ENCODE assay signal across 8 cellular contexts in the genomic region with DNA sequence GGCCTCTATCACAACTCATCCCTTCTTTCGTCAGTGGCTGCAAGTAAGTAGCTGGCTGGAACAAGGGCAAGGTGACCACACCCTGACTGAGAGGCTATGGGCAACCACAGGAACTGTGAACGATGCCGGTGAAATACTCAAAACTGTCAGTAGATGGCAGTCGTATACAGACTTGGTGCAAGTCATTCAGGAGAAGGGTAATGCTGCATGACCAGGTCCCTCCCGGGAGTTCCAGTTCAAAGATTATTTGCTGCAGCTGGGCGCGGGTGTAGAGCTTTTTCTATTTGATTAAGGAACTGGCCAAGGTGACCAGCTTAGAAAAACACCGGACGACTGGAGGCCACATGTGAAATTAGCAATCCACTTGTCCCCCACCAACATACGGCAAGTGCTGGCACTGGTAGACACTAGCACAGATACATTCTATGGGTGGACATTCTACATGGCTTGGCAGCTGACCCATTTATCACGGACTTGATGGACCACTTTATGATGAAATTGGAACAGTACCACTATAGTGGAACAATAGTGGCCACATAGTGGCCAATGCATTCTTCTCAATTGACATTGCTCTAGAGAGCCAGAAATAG.
DNase-seq lines count a peak whose midpoint lies in the region; ATAC-seq, FAIRE-seq and TF ChIP-seq lines count a peak whose summit lies in the region.

No MANE protein-coding gene starts in this region.

- FAIRE-seq in K562 (lab: Jason Lieb, UNC), result peak; percentile 74

- H3K27ac Mint-ChIP-seq in activated CD8-positive, alpha-beta memory T cell treated with anti-CD3 and anti-CD28 coated beads, Interleukin-2, amount 10 ng/mL, durations not matched to agents 7 days and 5 days, result no peak overlapping the region

- H3K27ac ChIP-seq in K562 (ENCODE audit: extremely low read depth, low read depth, low read length) (no peak overlapping the region), tibial nerve (no peak overlapping the region)

- no TSS peak for BruUV-seq in K562 (replicated peaks; lab: Mats Ljungman, UMichigan)

- no peaks in the 10 kb centered on the region for H3K4me1 Mint-ChIP-seq in activated CD8-positive, alpha-beta memory T cell treated with anti-CD3 and anti-CD28 coated beads, Interleukin-2, amount 10 ng/mL, durations not matched to agents 7 days and 5 days

- H3K9me3 ChIP-seq in K562 (replicated peaks; ENCODE audit: control insufficient read depth, insufficient read depth, low read depth, low read length) (0 out of 2 replicates have a peak, but pooled peaks cover 2% of the 10 kb centered on the region), tibial nerve (no peaks in the 10 kb centered on the region)

- no peak for TF ChIP-seq EP300 in K562 (IDR thresholded peaks at IDR 0.05; ENCODE audit: low read length)
- no peak for TF ChIP-seq EP300 in tibial nerve (IDR thresholded peaks at IDR 0.05)

- 7% methylated on average over 9 of the region's 11 CpGs for WGBS in K562 (ENCODE audit: insufficient coverage, low coverage, missing lambda C conversion rate)
- WGBS in tibial nerve, 2 donors, result 57 to 63% methylated on average over 11 of the region's 11 CpGs

- TF ChIP-seq POLR2A in K562 (conservative IDR thresholded peaks at IDR 0.05) (no peak), tibial nerve (IDR thresholded peaks at IDR 0.05) (no peak)

- in situ Hi-C loops in K562 (cut with MboI), result no loop called here

- ATAC-seq in activated CD8-positive, alpha-beta memory T cell treated with anti-CD3 and anti-CD28 coated beads, Interleukin-2, amount 10 ng/mL, durations not matched to agents 7 days and 5 days, result peak; percentile 47
- peak; percentile 98 for ATAC-seq in GM21515 (IDR thresholded peaks at IDR 0.05; ENCODE audit: unreplicated experiment)
- ATAC-seq in HG03558 (IDR thresholded peaks at IDR 0.05; ENCODE audit: extremely low read depth, unreplicated experiment), result peak; percentile 97
- peak; percentile 85 for ATAC-seq in K562

- H3K9ac ChIP-seq in K562 (ENCODE audit: insufficient read depth in 1 of 2, low read depth in 2 of 2, low read length in 2 of 2), result no peak overlapping the region

- no peak overlapping the region for H3K4me2 ChIP-seq in K562 (ENCODE audit: insufficient read depth, low read length)

- H3K27me3 ChIP-seq in K562 (ENCODE audit: control insufficient read depth in 2 of 2, insufficient read depth in 2 of 2, low read length in 2 of 2) (no peaks in the 10 kb centered on the region), tibial nerve (no peaks in the 10 kb centered on the region)

- intact Hi-C loops in K562 (cut with micrococcal nuclease), result loop anchor here (10.0 kb wide), 1 partner anchor 1916 kb away; no protein-coding TSS in a partner anchor

- no peak overlapping the region for H2AFZ ChIP-seq in K562 (ENCODE audit: low read depth, low read length)

- no peak overlapping the region for H3K4me3 ChIP-seq in K562
- H3K4me3 ChIP-seq in tibial nerve, result no peak overlapping the region

- TF ChIP-seq RAD21 in K562 (CRISPR knock-in tag; conservative IDR thresholded peaks at IDR 0.05 in 1 of 2, IDR thresholded peaks at IDR 0.05 in 1 of 2), result peak; percentile 75 to 80

- H3K79me2 ChIP-seq in K562 (ENCODE audit: control insufficient read depth, insufficient read depth, low read length), result no peaks in the 10 kb centered on the region

- H3K36me3 Mint-ChIP-seq in activated CD8-positive, alpha-beta memory T cell treated with anti-CD3 and anti-CD28 coated beads, Interleukin-2, amount 10 ng/mL, durations not matched to agents 7 days and 5 days, result no peaks in the 10 kb centered on the region

- no peaks in the 10 kb centered on the region for H3K4me1 ChIP-seq in K562 (replicated peaks in 1 of 2; ENCODE audit: control insufficient read depth in 2 of 2, insufficient read depth in 2 of 2, low read length in 2 of 2)
- H3K4me1 ChIP-seq in tibial nerve, result no peaks in the 10 kb centered on the region

- no peaks in the 10 kb centered on the region for H3K9me3 Mint-ChIP-seq in activated CD8-positive, alpha-beta memory T cell treated with anti-CD3 and anti-CD28 coated beads, Interleukin-2, amount 10 ng/mL, durations not matched to agents 7 days and 5 days (ENCODE audit: low read depth)

- no peaks in the 10 kb centered on the region for H3K27me3 Mint-ChIP-seq in activated CD8-positive, alpha-beta memory T cell treated with anti-CD3 and anti-CD28 coated beads, Interleukin-2, amount 10 ng/mL, durations not matched to agents 7 days and 5 days

- no peaks in the 10 kb centered on the region for H3K36me3 ChIP-seq in K562 (ENCODE audit: control insufficient read depth, insufficient read depth, low read length)
- H3K36me3 ChIP-seq in tibial nerve, result no peaks in the 10 kb centered on the region

- POLR2A ChIA-PET in K562 (lab: Yijun Ruan, JAX), result no interaction called here

- H4K20me1 ChIP-seq in K562 (replicated peaks; ENCODE audit: control insufficient read depth, insufficient read depth, low read length), result no peaks in the 10 kb centered on the region

- no peaks in the 10 kb centered on the region for H3K9me1 ChIP-seq in K562 (ENCODE audit: control insufficient read depth, insufficient read depth, low read length)

- TF ChIP-seq CTCF in K562 (IDR thresholded peaks at IDR 0.05 in 2 of 3, conservative IDR thresholded peaks at IDR 0.05 in 1 of 3; ENCODE audit: insufficient read depth in 2 of 3, low read depth in 1 of 3, low read length in 3 of 3) (peak; percentile 28 to 46 (median 44); a peak in 3 of 6 replicates), tibial nerve (IDR thresholded peaks at IDR 0.05) (peak in 4 of 5 experiments; percentile 16 to 42 (median 20))

- DNase-seq in activated CD8-positive, alpha-beta memory T cell treated with anti-CD3 and anti-CD28 coated beads, Interleukin-2, amount 10 ng/mL, durations not matched to agents 7 days and 5 days, result peak; percentile 46
- DNase-seq in activated CD8-positive, alpha-beta memory T cell treated with anti-CD3 and anti-CD28 coated beads, Interleukin-2, amount 50 U/mL, for 4 hours, result no peak
- peak; percentile 27 for DNase-seq in NOMO-1 treated with dmso at 0.1 percent for 144 hours (lab: John Stamatoyannopoulos, UW; ENCODE audit: unreplicated experiment)
- DNase-seq in K562 (ENCODE audit: extremely low read depth in 1 of 4, low spot score in 3 of 4), result peak; percentile 24 to 69 (median 34)
- peak; percentile 74 for DNase-seq in kidney glomerular epithelial cell (lab: John Stamatoyannopoulos, UW)
- DNase-seq in tibial nerve (ENCODE audit: low spot score in 2 of 2), result peak in 1 of 2 donors; percentile 57

- CTCF ChIA-PET in activated CD8-positive, alpha-beta memory T cell treated with anti-CD3 and anti-CD28 coated beads, Interleukin-2, amount 10 ng/mL, durations not matched to agents 7 days and 5 days (lab: Charles Lee), result no interaction called here
- CTCF ChIA-PET in K562 (lab: Yijun Ruan, JAX; ENCODE audit: low intra/inter-chr PET ratio), result no interaction called here

- H3K4me3 Mint-ChIP-seq in activated CD8-positive, alpha-beta memory T cell treated with anti-CD3 and anti-CD28 coated beads, Interleukin-2, amount 10 ng/mL, durations not matched to agents 7 days and 5 days, result no peak overlapping the region

TF ChIP-seq in K562, 482 proteins besides CTCF, POLR2A, EP300 and RAD21:
- TF ChIP-seq, protein P1, sequence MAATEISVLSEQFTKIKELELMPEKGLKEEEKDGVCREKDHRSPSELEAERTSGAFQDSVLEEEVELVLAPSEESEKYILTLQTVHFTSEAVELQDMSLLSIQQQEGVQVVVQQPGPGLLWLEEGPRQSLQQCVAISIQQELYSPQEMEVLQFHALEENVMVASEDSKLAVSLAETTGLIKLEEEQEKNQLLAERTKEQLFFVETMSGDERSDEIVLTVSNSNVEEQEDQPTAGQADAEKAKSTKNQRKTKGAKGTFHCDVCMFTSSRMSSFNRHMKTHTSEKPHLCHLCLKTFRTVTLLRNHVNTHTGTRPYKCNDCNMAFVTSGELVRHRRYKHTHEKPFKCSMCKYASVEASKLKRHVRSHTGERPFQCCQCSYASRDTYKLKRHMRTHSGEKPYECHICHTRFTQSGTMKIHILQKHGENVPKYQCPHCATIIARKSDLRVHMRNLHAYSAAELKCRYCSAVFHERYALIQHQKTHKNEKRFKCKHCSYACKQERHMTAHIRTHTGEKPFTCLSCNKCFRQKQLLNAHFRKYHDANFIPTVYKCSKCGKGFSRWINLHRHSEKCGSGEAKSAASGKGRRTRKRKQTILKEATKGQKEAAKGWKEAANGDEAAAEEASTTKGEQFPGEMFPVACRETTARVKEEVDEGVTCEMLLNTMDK (IDR thresholded peaks at IDR 0.05; ENCODE audit: borderline replicate concordance, insufficient read depth, low read depth, low read length, poor library complexity, severe bottlenecking), result no peak
- TF ChIP-seq, protein P2, sequence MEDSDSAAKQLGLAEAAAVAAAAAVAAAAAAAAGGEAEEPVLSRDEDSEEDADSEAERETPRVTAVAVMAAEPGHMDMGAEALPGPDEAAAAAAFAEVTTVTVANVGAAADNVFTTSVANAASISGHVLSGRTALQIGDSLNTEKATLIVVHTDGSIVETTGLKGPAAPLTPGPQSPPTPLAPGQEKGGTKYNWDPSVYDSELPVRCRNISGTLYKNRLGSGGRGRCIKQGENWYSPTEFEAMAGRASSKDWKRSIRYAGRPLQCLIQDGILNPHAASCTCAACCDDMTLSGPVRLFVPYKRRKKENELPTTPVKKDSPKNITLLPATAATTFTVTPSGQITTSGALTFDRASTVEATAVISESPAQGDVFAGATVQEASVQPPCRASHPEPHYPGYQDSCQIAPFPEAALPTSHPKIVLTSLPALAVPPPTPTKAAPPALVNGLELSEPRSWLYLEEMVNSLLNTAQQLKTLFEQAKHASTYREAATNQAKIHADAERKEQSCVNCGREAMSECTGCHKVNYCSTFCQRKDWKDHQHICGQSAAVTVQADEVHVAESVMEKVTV (CRISPR knock-in tag; IDR thresholded peaks at IDR 0.05), result 0 out of 2 replicates have a peak, but pooled peaks have one; percentile 38

Comparison
In these comparisons a context has a peak if more than half of its experiments do, and no peak if none do; other contexts are left out.
1. ATAC-seq: peak in every context shown above with its lines; median percentile 98 in GM21515; 97 in HG03558; 85 in K562; 47 in activated CD8-positive, alpha-beta memory T cell treated with anti-CD3 and anti-CD28 coated beads, Interleukin-2, amount 10 ng/mL, durations not matched to agents 7 days and 5 days.